Comparison of ENCODE assay signal across 21 cellular contexts in the genomic region with DNA sequence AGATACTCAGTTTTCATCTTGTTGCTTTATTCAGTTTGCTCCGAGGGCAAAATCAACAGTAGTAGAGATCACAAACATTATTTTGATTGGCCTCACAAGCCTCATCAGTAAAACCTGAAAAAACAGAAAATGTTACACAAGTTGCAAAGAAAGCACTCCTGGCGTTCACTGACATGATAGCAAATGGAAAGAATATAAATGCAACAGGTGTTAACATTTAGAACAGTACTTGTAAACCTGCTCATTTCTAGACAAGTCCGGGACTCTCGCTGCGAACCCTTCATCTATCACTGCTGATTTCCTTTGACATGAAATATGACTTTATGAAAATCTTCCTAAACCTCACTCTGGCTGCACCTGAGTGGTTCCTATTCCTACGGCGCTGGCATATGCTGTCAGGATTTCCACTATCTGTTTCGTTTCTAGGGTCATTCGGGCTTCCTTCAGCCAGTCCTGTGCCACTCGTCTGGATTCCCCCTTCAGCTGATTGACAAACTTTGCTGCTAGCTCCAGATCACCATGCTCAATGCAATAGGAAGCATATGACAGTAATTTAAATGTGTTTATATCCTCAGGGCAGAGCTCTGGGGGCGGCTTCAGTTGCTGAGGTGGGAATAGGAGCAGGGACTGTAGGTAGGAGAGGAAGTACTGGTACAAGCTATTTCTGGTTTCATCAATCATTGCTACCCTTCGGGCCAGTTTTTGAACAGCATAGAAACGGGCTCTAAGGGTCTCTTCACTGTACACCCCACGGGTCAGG. TPM values are rescaled to one million over a fixed set of nuclear protein-coding genes. Genes with fewer than 3 reads are reported as not detected.
DNase-seq lines count a peak whose midpoint lies in the region; ATAC-seq, FAIRE-seq and TF ChIP-seq lines count a peak whose summit lies in the region.
"Had no signal": no experiment of that assay in that cellular context is flagged by ENCODE, and none has a peak within 500 bp of the region (broad histone marks: within the 10 kb centered on the region; RNA-seq: fewer than 3 reads in every experiment).

No MANE protein-coding gene starts in this region.

- H3K4me1 ChIP-seq in A549 (no peaks in the 10 kb centered on the region), Panc1 (ENCODE audit: control insufficient read depth, insufficient read depth, low read length) (no peaks in the 10 kb centered on the region), endothelial cell of umbilical vein (ENCODE audit: control insufficient read depth, extremely low read depth, insufficient read depth, low read length) (no peaks in the 10 kb centered on the region)
- no peaks in the 10 kb centered on the region for H3K4me1 ChIP-seq in CD4-positive, alpha-beta memory T cell (ENCODE audit: insufficient read depth, low read length)
- H3K4me1 ChIP-seq: heart right ventricle, neural progenitor cell, stomach had no signal

- no peaks in the 10 kb centered on the region for H3K9me3 Mint-ChIP-seq in CD4-positive, alpha-beta memory T cell
- H3K9me3 Mint-ChIP-seq: activated T-cell treated with anti-CD3 and anti-CD28 coated beads, Interleukin-2, amount 50 U/mL, for 4 hours; neural progenitor cell had no signal

- peak overlapping the region in 5 of 7 donors; percentile 13 to 50 (median 23) for H3K27ac Mint-ChIP-seq in CD4-positive, alpha-beta memory T cell
- H3K27ac Mint-ChIP-seq: neural progenitor cell, T-helper 17 cell had no signal

- H3K9me1 ChIP-seq in endothelial cell of umbilical vein (replicated peaks; ENCODE audit: control insufficient read depth, extremely low read depth, insufficient read depth, low read length) = no peaks in the 10 kb centered on the region

- no peak for DNase-seq in A549 (ENCODE audit: low read depth in 1 of 2, low spot score in 1 of 2)
- DNase-seq in CD4-positive, alpha-beta memory T cell = no peak
- no peak for DNase-seq in Panc1 (ENCODE audit: low read depth, low spot score)
- DNase-seq in endothelial cell of umbilical vein (ENCODE audit: low read depth, low spot score) = no peak
- no peak for DNase-seq in H4 (ENCODE audit: low spot score)
- no peak for DNase-seq in C1 segment of cervical spinal cord (lab: John Stamatoyannopoulos, UW)
- no peak for DNase-seq in LoVo (ENCODE audit: low spot score)
- DNase-seq: activated CD4-positive, alpha-beta T cell treated with anti-CD3 and anti-CD28 coated beads, Interleukin-2, amount 50 U/mL, for 48 hours; activated T-cell treated with anti-CD3 and anti-CD28 coated beads, Interleukin-2, amount 50 U/mL, for 4 hours; dermis blood vessel endothelial cell; heart right ventricle; NCI-H1694; NCI-H526 treated with DMSO at 0.1 percent for 48 hours; OCI-M1; stomach; T-helper 17 cell; upper lobe of right lung had no signal

- no peaks in the 10 kb centered on the region for H3K79me2 ChIP-seq in endothelial cell of umbilical vein (ENCODE audit: control insufficient read depth, insufficient read depth, low read length)

- H3K4me3 Mint-ChIP-seq in CD4-positive, alpha-beta memory T cell = no peak overlapping the region
- H3K4me3 Mint-ChIP-seq: activated T-cell treated with anti-CD3 and anti-CD28 coated beads, Interleukin-2, amount 50 U/mL, for 4 hours; neural progenitor cell had no signal

- peaks cover 8 to 17% (median 12%) of the 10 kb centered on the region in 4 donors for H3K4me1 Mint-ChIP-seq in CD4-positive, alpha-beta memory T cell
- H3K4me1 Mint-ChIP-seq: neural progenitor cell had no signal

- ATAC-seq in A549 = peak; percentile 17 to 21; a peak in 3 of 6 replicates
- 0 out of 2 replicates have a peak, but pooled peaks have one; percentile 9 for ATAC-seq in Panc1
- ATAC-seq in HG03159 (IDR thresholded peaks at IDR 0.05; ENCODE audit: unreplicated experiment) = no peak
- ATAC-seq: activated T-cell treated with anti-CD3 and anti-CD28 coated beads, Interleukin-2, amount 50 U/mL, for 4 hours; T-helper 17 cell; upper lobe of right lung had no signal

- intact Hi-C loops in CD4-positive, alpha-beta memory T cell (cut with micrococcal nuclease) = no loop called here
- intact Hi-C loops in Panc1 (cut with micrococcal nuclease; ENCODE audit: unreplicated experiment) (no loop called here), endothelial cell of umbilical vein (cut with micrococcal nuclease) (no loop called here)

- no peak overlapping the region for H3K27ac ChIP-seq in A549
- no peak overlapping the region for H3K27ac ChIP-seq in CD4-positive, alpha-beta memory T cell (ENCODE audit: low read depth, low read length)
- no peak overlapping the region for H3K27ac ChIP-seq in Panc1 (ENCODE audit: low read length)
- no peak overlapping the region for H3K27ac ChIP-seq in endothelial cell of umbilical vein (ENCODE audit: insufficient read depth, low read depth, low read length)
- H3K27ac ChIP-seq: heart right ventricle, stomach, upper lobe of right lung had no signal

- TF ChIP-seq POLR2A in A549 (IDR thresholded peaks at IDR 0.05; ENCODE audit: low read length) (no peak), endothelial cell of umbilical vein (IDR thresholded peaks at IDR 0.05; ENCODE audit: low read depth, low read length) (no peak)

- H3K36me3 ChIP-seq in CD4-positive, alpha-beta memory T cell (ENCODE audit: insufficient read depth, low read length) = peaks cover 43% of the 10 kb centered on the region
- peaks cover 23% of the 10 kb centered on the region for H3K36me3 ChIP-seq in Panc1 (ENCODE audit: control insufficient read depth, insufficient read depth, low read length)
- peaks cover 19 to 20% of the 10 kb centered on the region in 2 experiments for H3K36me3 ChIP-seq in endothelial cell of umbilical vein (ENCODE audit: control insufficient read depth in 2 of 2, extremely low read depth in 1 of 2, insufficient read depth in 2 of 2, low read length in 2 of 2)

- dilution Hi-C loops in endothelial cell of umbilical vein (cut with MboI; ENCODE audit: extremely low pct_ligation_motif_present, low sequenced_read_pairs) = no loop called here

- H3K4me3 ChIP-seq in A549 (no peak overlapping the region), Panc1 (ENCODE audit: low read depth in 2 of 2, low read length in 2 of 2) (no peak overlapping the region), endothelial cell of umbilical vein (replicated peaks in 1 of 3; ENCODE audit: insufficient read depth in 1 of 3, low read depth in 1 of 3, low read length in 3 of 3) (no peak overlapping the region)
- H3K4me3 ChIP-seq in CD4-positive, alpha-beta memory T cell (ENCODE audit: low read length in 2 of 2) = no peak overlapping the region
- H3K4me3 ChIP-seq: heart right ventricle, neural progenitor cell, skin epidermis, stomach, upper lobe of right lung had no signal

- no peaks in the 10 kb centered on the region for H3K27me3 ChIP-seq in CD4-positive, alpha-beta memory T cell (ENCODE audit: insufficient read depth, low read length)
- H3K27me3 ChIP-seq in Panc1 (ENCODE audit: control insufficient read depth, insufficient read depth, low read length) (no peaks in the 10 kb centered on the region), endothelial cell of umbilical vein (ENCODE audit: control insufficient read depth in 2 of 2, insufficient read depth in 2 of 2, low read length in 2 of 2) (no peaks in the 10 kb centered on the region)
- H3K27me3 ChIP-seq: heart right ventricle, neural progenitor cell, stomach, upper lobe of right lung had no signal

- H3K9ac ChIP-seq in endothelial cell of umbilical vein (replicated peaks; ENCODE audit: extremely low read depth, insufficient read depth, low read length) = no peak overlapping the region
- H3K9ac ChIP-seq: neural progenitor cell had no signal

- BruUV-seq in Panc1 (replicated peaks; lab: Mats Ljungman, UMichigan) = TSS peak; percentile 90
- TSS peak; percentile 67 for BruUV-seq in endothelial cell of umbilical vein (replicated peaks; lab: Mats Ljungman, UMichigan)

- 92% methylated on average over 14 of the region's 14 CpGs for WGBS in A549 (ENCODE audit: missing lambda C conversion rate)

- in situ Hi-C loops in Panc1 (cut with HindIII; ENCODE audit: low pct_unique_long_range_greater_than_20kb, low sequenced_read_pairs) = no loop called here

- H3K36me3 Mint-ChIP-seq in CD4-positive, alpha-beta memory T cell = peaks cover 46 to 77% of the 10 kb centered on the region in 2 donors

- no peak for TF ChIP-seq CTCF in A549 (IDR thresholded peaks at IDR 0.05)
- TF ChIP-seq CTCF in Panc1 (IDR thresholded peaks at IDR 0.05) = no peak
- TF ChIP-seq CTCF in endothelial cell of umbilical vein (IDR thresholded peaks at IDR 0.05; ENCODE audit: extremely low read depth in 1 of 2, insufficient read depth in 1 of 2, low read depth in 1 of 2, low read length in 2 of 2) = no peak

- POLR2A ChIA-PET in A549 (lab: Yijun Ruan, JAX) (interaction anchor here (0.6 kb wide), 1 partner anchor 14 kb away, joined by 3 read pairs; no protein-coding TSS in a partner anchor), Panc1 (lab: Charles Lee) (no interaction called here), endothelial cell of umbilical vein (lab: Charles Lee) (no interaction called here)
- POLR2A ChIA-PET in CD4-positive, alpha-beta memory T cell (lab: Charles Lee; ENCODE audit: partially characterized antibody) = no interaction called here

- FAIRE-seq in A549 (lab: Jason Lieb, UNC) = no peak
- no peak for FAIRE-seq in endothelial cell of umbilical vein (lab: Jason Lieb, UNC)
- FAIRE-seq: D721Med had no signal

- H3K4me2 ChIP-seq in A549 (no peak overlapping the region), endothelial cell of umbilical vein (ENCODE audit: insufficient read depth, low read length) (no peak overlapping the region)
- H3K4me2 ChIP-seq: neural progenitor cell had no signal

- no peaks in the 10 kb centered on the region for H4K20me1 ChIP-seq in endothelial cell of umbilical vein (replicated peaks; ENCODE audit: control insufficient read depth, extremely low read depth, insufficient read depth, low read length)

- no peak overlapping the region for H2AFZ ChIP-seq in endothelial cell of umbilical vein (ENCODE audit: low read depth, low read length)
- H2AFZ ChIP-seq: neural progenitor cell had no signal

- TF ChIP-seq EP300 in A549 (IDR thresholded peaks at IDR 0.05) = no peak

- H3K27me3 Mint-ChIP-seq in CD4-positive, alpha-beta memory T cell = no peaks in the 10 kb centered on the region
- H3K27me3 Mint-ChIP-seq: T-helper 17 cell had no signal

- H3K9me3 ChIP-seq in A549 (no peaks in the 10 kb centered on the region), Panc1 (ENCODE audit: control insufficient read depth, insufficient read depth, low read depth, low read length) (no peaks in the 10 kb centered on the region), endothelial cell of umbilical vein (replicated peaks; ENCODE audit: control insufficient read depth, insufficient read depth, low read length) (no peaks in the 10 kb centered on the region)
- H3K9me3 ChIP-seq in CD4-positive, alpha-beta memory T cell (ENCODE audit: control insufficient read depth in 1 of 2, low read length in 2 of 2) = no peaks in the 10 kb centered on the region
- H3K9me3 ChIP-seq: heart right ventricle, stomach, upper lobe of right lung had no signal

- TF ChIP-seq RAD21 in A549 (conservative IDR thresholded peaks at IDR 0.05 in 1 of 2, IDR thresholded peaks at IDR 0.05 in 1 of 2) = no peak

- CTCF ChIA-PET in A549 (lab: Yijun Ruan, JAX) = interaction anchor here (0.5 to 1.5 kb wide), 2 partner anchors 21 to 751 kb away, joined by 3 to 4 read pairs; no protein-coding TSS in a partner anchor
- CTCF ChIA-PET in CD4-positive, alpha-beta memory T cell (lab: Charles Lee; ENCODE audit: partially characterized antibody) = interaction anchor here (0.8 kb wide), 1 partner anchor 62 kb away, joined by 3 read pairs; no protein-coding TSS in a partner anchor
- CTCF ChIA-PET in Panc1 (lab: Charles Lee) = no interaction called here
- CTCF ChIA-PET in endothelial cell of umbilical vein (lab: Charles Lee) = interaction anchor here (1.2 kb wide), 1 partner anchor 229 kb away, joined by 3 read pairs; no protein-coding TSS in a partner anchor

RNA-seq across cellular contexts. Expression of a gene that starts 38.1 kb away (rescaled TPM):
- polyA plus RNA-seq in A549 (2011; rRNA removed) (175 and 260 TPM in 2 replicates), A549 (2017; fragmentation: RNase III; extraction: RNeasy Plus Mini Kit Qiagen cat#74134 plus additional on column Dnase treatment) (181 to 226 TPM (median 200 TPM) in 3 replicates), endothelial cell of umbilical vein (30.4 and 69.5 TPM in 2 replicates)
- polyA plus RNA-seq in A549 (2012; cell fraction: cytosol; rRNA removed) = 32.2 and 33.2 TPM in 2 replicates
- polyA plus RNA-seq in A549 (2012; cell fraction: nucleus; rRNA removed) = 69.0 and 96.0 TPM in 2 replicates
- polyA minus RNA-seq in A549 (2011; rRNA and poly(A)+ RNA removed) = 114 and 141 TPM in 2 replicates
- total RNA-seq in CD4-positive, alpha-beta memory T cell = 100 to 1,000 TPM; 184 to 185 TPM
- polyA plus RNA-seq in CD4-positive, alpha-beta memory T cell = 10 to 100 TPM; 28.7 to 63.7 TPM
- total RNA-seq in Panc1 (2021; ENCODE audit: unreplicated experiment) (93.9 TPM), endothelial cell of umbilical vein (89.9 and 96.0 TPM in 2 replicates)
- polyA plus RNA-seq in Panc1 (2012; ENCODE audit: insufficient read length) = 50.7 TPM
- 15.5 and 19.4 TPM in 2 replicates for polyA plus RNA-seq in endothelial cell of umbilical vein (2011; cell fraction: cytosol; rRNA removed)
- 262 and 305 TPM in 2 replicates for polyA plus RNA-seq in endothelial cell of umbilical vein (2011; cell fraction: nucleus; rRNA removed)
- 60.4 and 67.3 TPM in 2 replicates for polyA plus RNA-seq in endothelial cell of umbilical vein (2012)
- 59.5 and 64.5 TPM in 2 replicates for polyA minus RNA-seq in endothelial cell of umbilical vein
- polyA minus RNA-seq in endothelial cell of umbilical vein (2011; cell fraction: cytosol; rRNA and poly(A)+ RNA removed) = 51.6 TPM
- polyA minus RNA-seq in endothelial cell of umbilical vein (2011; cell fraction: nucleus; rRNA and poly(A)+ RNA removed) = 151 and 290 TPM in 2 replicates
- 49.5 and 56.0 TPM in 2 replicates for total RNA-seq in H4 (2014; rRNA removed; shearing (Covaris generic))

RNA-seq across cellular contexts. Expression of a gene that starts 38.4 kb away (rescaled TPM):
- polyA plus RNA-seq in A549 (2011; rRNA removed) = 22.8 and 29.4 TPM in 2 replicates
- 10.2 and 12.6 TPM in 2 replicates for polyA plus RNA-seq in A549 (2012; cell fraction: cytosol; rRNA removed)
- 32.7 and 33.8 TPM in 2 replicates for polyA plus RNA-seq in A549 (2012; cell fraction: nucleus; rRNA removed)
- 51.1 to 55.7 TPM (median 52.6 TPM) in 3 replicates for polyA plus RNA-seq in A549 (2017; fragmentation: RNase III; extraction: RNeasy Plus Mini Kit Qiagen cat#74134 plus additional on column Dnase treatment)
- polyA minus RNA-seq in A549 (2011; rRNA and poly(A)+ RNA removed) = 43.3 and 52.7 TPM in 2 replicates
- total RNA-seq in CD4-positive, alpha-beta memory T cell = 10 to 100 TPM; 23.4 to 25.8 TPM
- 1 to 10 TPM in 1 of 2 donors, under 1 TPM in 1; 0.87 to 3.6 TPM for polyA plus RNA-seq in CD4-positive, alpha-beta memory T cell
- total RNA-seq in Panc1 (2021; ENCODE audit: unreplicated experiment) = 62.6 TPM
- 76.1 TPM for polyA plus RNA-seq in Panc1 (2012; ENCODE audit: insufficient read length)
- 40.7 and 46.0 TPM in 2 replicates for total RNA-seq in endothelial cell of umbilical vein
- polyA plus RNA-seq in endothelial cell of umbilical vein = 7.2 and 7.6 TPM in 2 replicates
- polyA plus RNA-seq in endothelial cell of umbilical vein (2011; cell fraction: cytosol; rRNA removed) = 7.9 and 8.4 TPM in 2 replicates
- polyA plus RNA-seq in endothelial cell of umbilical vein (2011; cell fraction: nucleus; rRNA removed) = 22.1 and 24.3 TPM in 2 replicates
- polyA plus RNA-seq in endothelial cell of umbilical vein (2012) = 27.6 and 32.5 TPM in 2 replicates
- 22.7 and 32.1 TPM in 2 replicates for polyA minus RNA-seq in endothelial cell of umbilical vein
- 20.0 TPM for polyA minus RNA-seq in endothelial cell of umbilical vein (2011; cell fraction: cytosol; rRNA and poly(A)+ RNA removed)
- polyA minus RNA-seq in endothelial cell of umbilical vein (2011; cell fraction: nucleus; rRNA and poly(A)+ RNA removed) = 27.7 and 34.9 TPM in 2 replicates
- 15.3 and 18.9 TPM in 2 replicates for total RNA-seq in H4 (2014; rRNA removed; shearing (Covaris generic))

RNA-seq across cellular contexts. Expression of a gene that starts 51.2 kb away (rescaled TPM):
- 126 and 157 TPM in 2 replicates for polyA plus RNA-seq in A549 (2011; rRNA removed)
- 50.7 and 55.0 TPM in 2 replicates for polyA plus RNA-seq in A549 (2012; cell fraction: cytosol; rRNA removed)
- 42.2 and 69.0 TPM in 2 replicates for polyA plus RNA-seq in A549 (2012; cell fraction: nucleus; rRNA removed)
- polyA plus RNA-seq in A549 (2017; fragmentation: RNase III; extraction: RNeasy Plus Mini Kit Qiagen cat#74134 plus additional on column Dnase treatment) = 101 to 109 TPM (median 107 TPM) in 3 replicates
- polyA minus RNA-seq in A549 (2011; rRNA and poly(A)+ RNA removed) = 81.2 and 82.0 TPM in 2 replicates
- total RNA-seq in CD4-positive, alpha-beta memory T cell = 10 to 100 TPM; 77.2 to 82.7 TPM
- 10 to 100 TPM; 49.8 to 78.9 TPM for polyA plus RNA-seq in CD4-positive, alpha-beta memory T cell
- 138 TPM for total RNA-seq in Panc1 (2021; ENCODE audit: unreplicated experiment)
- polyA plus RNA-seq in Panc1 (2012; ENCODE audit: insufficient read length) = 90.3 TPM
- total RNA-seq in endothelial cell of umbilical vein = 112 and 114 TPM in 2 replicates
- 30.1 and 35.6 TPM in 2 replicates for polyA plus RNA-seq in endothelial cell of umbilical vein
- polyA plus RNA-seq in endothelial cell of umbilical vein (2011; cell fraction: cytosol; rRNA removed) = 43.5 and 47.1 TPM in 2 replicates
- 53.0 and 65.2 TPM in 2 replicates for polyA plus RNA-seq in endothelial cell of umbilical vein (2011; cell fraction: nucleus; rRNA removed)
- 86.5 and 106 TPM in 2 replicates for polyA plus RNA-seq in endothelial cell of umbilical vein (2012)
- 44.9 and 57.1 TPM in 2 replicates for polyA minus RNA-seq in endothelial cell of umbilical vein
- 47.4 TPM for polyA minus RNA-seq in endothelial cell of umbilical vein (2011; cell fraction: cytosol; rRNA and poly(A)+ RNA removed)
- 47.2 and 61.3 TPM in 2 replicates for polyA minus RNA-seq in endothelial cell of umbilical vein (2011; cell fraction: nucleus; rRNA and poly(A)+ RNA removed)
- 57.9 and 77.3 TPM in 2 replicates for total RNA-seq in H4 (2014; rRNA removed; shearing (Covaris generic))

RNA-seq across cellular contexts. Expression of a gene that starts 55.2 kb away (rescaled TPM):
- 115 and 122 TPM in 2 replicates for polyA plus RNA-seq in A549 (2011; rRNA removed)
- 84.3 and 96.1 TPM in 2 replicates for polyA plus RNA-seq in A549 (2012; cell fraction: cytosol; rRNA removed)
- polyA plus RNA-seq in A549 (2012; cell fraction: nucleus; rRNA removed) = 28.5 and 29.2 TPM in 2 replicates
- polyA plus RNA-seq in A549 (2017; fragmentation: RNase III; extraction: RNeasy Plus Mini Kit Qiagen cat#74134 plus additional on column Dnase treatment) = 68.6 to 78.6 TPM (median 70.5 TPM) in 3 replicates
- polyA minus RNA-seq in A549 (2011; rRNA and poly(A)+ RNA removed) = 82.3 and 113 TPM in 2 replicates
- total RNA-seq in CD4-positive, alpha-beta memory T cell = 10 to 100 TPM; 24.1 to 26.1 TPM
- 10 to 100 TPM; 30.9 to 39.6 TPM for polyA plus RNA-seq in CD4-positive, alpha-beta memory T cell
- 40.9 TPM for total RNA-seq in Panc1 (2021; ENCODE audit: unreplicated experiment)
- 21.1 TPM for polyA plus RNA-seq in Panc1 (2012; ENCODE audit: insufficient read length)
- 46.9 and 47.3 TPM in 2 replicates for total RNA-seq in endothelial cell of umbilical vein
- 48.0 and 68.2 TPM in 2 replicates for polyA plus RNA-seq in endothelial cell of umbilical vein
- 56.5 and 66.3 TPM in 2 replicates for polyA plus RNA-seq in endothelial cell of umbilical vein (2011; cell fraction: cytosol; rRNA removed)
- polyA plus RNA-seq in endothelial cell of umbilical vein (2011; cell fraction: nucleus; rRNA removed) = 31.1 and 38.2 TPM in 2 replicates
- 57.2 and 77.6 TPM in 2 replicates for polyA plus RNA-seq in endothelial cell of umbilical vein (2012)
- polyA minus RNA-seq in endothelial cell of umbilical vein = 71.2 and 78.1 TPM in 2 replicates
- polyA minus RNA-seq in endothelial cell of umbilical vein (2011; cell fraction: cytosol; rRNA and poly(A)+ RNA removed) = 21.9 TPM
- polyA minus RNA-seq in endothelial cell of umbilical vein (2011; cell fraction: nucleus; rRNA and poly(A)+ RNA removed) = 14.3 and 18.0 TPM in 2 replicates
- total RNA-seq in H4 (2014; rRNA removed; shearing (Covaris generic)) = 86.1 and 92.3 TPM in 2 replicates
